ENCODE assay signal across 8 cellular contexts in the genomic region with DNA sequence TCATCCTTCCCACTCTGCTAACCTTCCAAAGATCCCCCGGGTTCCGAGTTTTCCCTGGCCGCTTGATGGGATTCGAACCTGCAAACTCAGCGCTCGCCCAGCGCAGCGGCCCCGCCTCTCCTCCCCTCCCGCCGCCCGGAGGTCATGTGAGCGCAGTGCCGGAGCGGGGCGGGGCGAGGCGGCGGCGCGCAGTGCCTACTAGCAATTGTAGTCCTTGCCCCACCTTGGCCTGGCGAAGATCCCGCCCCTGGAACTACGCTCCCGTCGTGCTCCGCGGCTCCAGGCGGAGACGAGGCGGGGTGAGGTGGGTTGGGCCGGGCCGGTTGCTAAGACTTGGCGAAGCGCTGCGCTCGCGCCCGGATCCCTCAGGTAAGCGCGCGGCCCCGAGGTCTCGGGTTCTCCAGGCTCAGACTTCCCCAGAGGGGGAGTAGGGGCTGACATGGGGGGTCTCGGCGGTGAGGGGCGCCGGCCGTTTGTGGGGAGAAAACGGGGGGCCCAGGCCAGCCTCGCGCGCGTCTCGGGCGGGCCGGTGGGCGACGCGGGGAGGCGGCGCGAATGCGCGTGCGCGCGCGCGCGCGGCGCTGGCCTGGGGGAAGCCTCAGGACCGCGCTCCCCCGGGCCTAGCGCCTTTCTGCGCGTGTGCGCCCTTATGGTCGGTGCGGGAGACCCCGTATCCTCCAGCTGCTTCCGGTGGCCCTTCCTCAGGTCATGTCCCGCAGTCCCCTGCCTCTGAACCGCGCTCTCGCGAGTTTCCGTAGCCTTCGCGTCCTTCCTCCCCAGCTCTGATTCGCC. TPM values are rescaled to one million over a fixed set of nuclear protein-coding genes. Genes with fewer than 3 reads are reported as not detected.
A peak's percentile ranks its signal among the peaks of the same experiment; 100 is the strongest.
DNase-seq lines count a peak whose midpoint lies in the region; ATAC-seq and TF ChIP-seq lines count a peak whose summit lies in the region.

A gene (plus strand): TSS at position 329 of the 792 bp plus-strand sequence. CDS start 6,649 bp downstream, outside the sequence.
A gene with protein sequence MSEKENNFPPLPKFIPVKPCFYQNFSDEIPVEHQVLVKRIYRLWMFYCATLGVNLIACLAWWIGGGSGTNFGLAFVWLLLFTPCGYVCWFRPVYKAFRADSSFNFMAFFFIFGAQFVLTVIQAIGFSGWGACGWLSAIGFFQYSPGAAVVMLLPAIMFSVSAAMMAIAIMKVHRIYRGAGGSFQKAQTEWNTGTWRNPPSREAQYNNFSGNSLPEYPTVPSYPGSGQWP (plus strand): TSS at position 329 of the 792 bp plus-strand sequence. CDS start 9,621 bp downstream, outside the sequence.

- no peaks in the 10 kb centered on the region for H3K9me3 Mint-ChIP-seq in central memory CD8-positive, alpha-beta T cell

- peak within 1 kb of the TSS; percentile 51 to 83 (median 66) for H3K4me3 ChIP-seq in spleen

- H3K27me3 Mint-ChIP-seq in central memory CD8-positive, alpha-beta T cell: no peaks in the 10 kb centered on the region

- peak; percentile 98 for DNase-seq in AG08396 (ENCODE audit: low spot score)
- DNase-seq in NCI-H446 (lab: John Stamatoyannopoulos, UW): peak; percentile 98 to 100
- peak; percentile 93 to 99 (median 96) for DNase-seq in activated CD4-positive, CD25-positive, alpha-beta regulatory T cell (lab: John Stamatoyannopoulos, UW)
- peak; percentile 90 to 98 for DNase-seq in central memory CD8-positive, alpha-beta T cell (ENCODE audit: low spot score in 2 of 2)
- peak; percentile 98 for DNase-seq in inferior parietal cortex (ENCODE audit: extremely low spot score)
- DNase-seq in spleen: peak; percentile 100

- H3K4me3 Mint-ChIP-seq in central memory CD8-positive, alpha-beta T cell: peak within 1 kb of the TSS; percentile 86

- H3K27ac ChIP-seq in spleen: peak within 1 kb of the TSS; percentile 58 to 94 (median 90)

- H3K4me1 Mint-ChIP-seq in central memory CD8-positive, alpha-beta T cell: peaks cover 30% of the 10 kb centered on the region

- ATAC-seq in GM19025 (IDR thresholded peaks at IDR 0.05; ENCODE audit: low read depth, unreplicated experiment) (peak; percentile 72), HG03342 (IDR thresholded peaks at IDR 0.05; ENCODE audit: unreplicated experiment) (peak; percentile 75)
- ATAC-seq in central memory CD8-positive, alpha-beta T cell (replicated peaks; ENCODE audit: extremely low read depth, poor library complexity, severe bottlenecking): peak; percentile 97

- peak in 1 of 3 donors; percentile 55 for TF ChIP-seq POLR2A in spleen (IDR thresholded peaks at IDR 0.05)

- no peaks in the 10 kb centered on the region for H3K9me3 ChIP-seq in spleen

- intact Hi-C loops in spleen (cut with DNase I; ENCODE audit: low total_unique reads): no loop called here

- H3K27ac Mint-ChIP-seq in central memory CD8-positive, alpha-beta T cell (ENCODE audit: low read depth): peak within 1 kb of the TSS; percentile 82

- no peaks in the 10 kb centered on the region for H3K27me3 ChIP-seq in spleen (replicated peaks in 1 of 7)

- peaks cover 27 to 96% (median 73%) of the 10 kb centered on the region in 6 donors for H3K4me1 ChIP-seq in spleen

- H3K36me3 Mint-ChIP-seq in central memory CD8-positive, alpha-beta T cell (ENCODE audit: insufficient read depth): peaks cover 14% of the 10 kb centered on the region

- peaks cover 0 to 35% (median 0%) of the 10 kb centered on the region in 6 donors for H3K36me3 ChIP-seq in spleen

- TF ChIP-seq CTCF in spleen (IDR thresholded peaks at IDR 0.05 in 8 of 11, conservative IDR thresholded peaks at IDR 0.05 in 3 of 11): peak in 4 of 11 experiments; percentile 31 to 51 (median 41)

- 0 to 1% (median 0%) methylated on average over 31 to 93 of the region's 93 CpGs for WGBS in spleen, 5 donors

RNA-seq across cellular contexts. Expression of the first gene that starts in this region (rescaled TPM):
- 10 to 100 TPM in 2 of 7 donors, 1 to 10 TPM in 5; 6.4 to 11.0 (median 8.3) TPM for total RNA-seq in spleen
- 1 to 10 TPM; 3.2 to 9.4 (median 4.0) TPM for polyA plus RNA-seq in spleen

RNA-seq across cellular contexts. Expression of the second gene that starts in this region (rescaled TPM):
- 10 to 100 TPM; 45.4 to 92.2 (median 53.6) TPM for total RNA-seq in spleen
- polyA plus RNA-seq in spleen: 10 to 100 TPM; 13.0 to 29.9 (median 17.9) TPM

Comparison
In these comparisons a context has a peak if more than half of its experiments do, and no peak if none do; other contexts are left out.
1. Peak in every context shown above with its lines: DNase-seq, ATAC-seq, H3K4me3 ChIP-seq and H3K27ac ChIP-seq.